In genomic region chr12:115264605-115265004, GRCh38 we compare ENCODE assay signal across 7 cellular contexts.
"Had no signal": no experiment of that assay in that cellular context is flagged by ENCODE, and none has a peak within 500 bp of the region (broad histone marks: within the 10 kb centered on the region; RNA-seq: fewer than 3 reads in every experiment).

No MANE protein-coding gene starts in this region.

- H3K9me3 ChIP-seq: HAP-1 had no signal

- H3K27ac ChIP-seq: GM23248, KMS-11 had no signal

- DNase-seq: GM23248, GOT3, H7, KBM-7 had no signal

- H3K36me3 ChIP-seq: HAP-1 had no signal

- H3K4me1 ChIP-seq: HAP-1 had no signal

- H3K4me3 ChIP-seq: GM23248, HAP-1 had no signal

- ATAC-seq: HCT116 had no signal
